Comparison of ENCODE assay signal across 33 cellular contexts in genomic region chr2:25541378-25541777, GRCh38.
"Had no signal": no experiment of that assay in that cellular context is flagged by ENCODE, and none has a peak within 500 bp of the region (broad histone marks: within the 10 kb centered on the region; RNA-seq: fewer than 3 reads in every experiment).

No MANE protein-coding gene starts in this region.

- H3K4me1 ChIP-seq: adrenal gland, body of pancreas, foreskin keratinocyte, gastrocnemius medialis, heart right ventricle had no signal

- ATAC-seq: activated CD4-positive, alpha-beta T cell treated with anti-CD3 and anti-CD28 coated beads for 36 hours; activated CD8-positive, alpha-beta T cell treated with anti-CD3 and anti-CD28 coated beads for 36 hours; activated naive CD8-positive, alpha-beta T cell treated with anti-CD3 and anti-CD28 coated beads, Interleukin-2, amount 50 U/mL, for 24 hours; body of pancreas; effector memory CD8-positive, alpha-beta T cell; foreskin keratinocyte; gastrocnemius medialis; heart right ventricle; T-cell had no signal

- H3K9me3 ChIP-seq: adrenal gland, body of pancreas, esophagus muscularis mucosa, gastrocnemius medialis, heart right ventricle had no signal

- H3K36me3 ChIP-seq: adrenal gland, esophagus muscularis mucosa, gastrocnemius medialis, heart right ventricle had no signal

- H3K27ac Mint-ChIP-seq: activated CD4-positive, alpha-beta T cell treated with anti-CD3 and anti-CD28 coated beads for 36 hours; activated CD8-positive, alpha-beta T cell treated with anti-CD3 and anti-CD28 coated beads for 36 hours; activated naive CD4-positive, alpha-beta T cell treated with anti-CD3 and anti-CD28 coated beads for 36 hours; activated naive CD4-positive, alpha-beta T cell treated with anti-CD3 and anti-CD28 coated beads, Interleukin-2, amount 50 U/mL, for 24 hours; activated naive CD8-positive, alpha-beta T cell treated with anti-CD3 and anti-CD28 coated beads for 36 hours; activated naive CD8-positive, alpha-beta T cell treated with anti-CD3 and anti-CD28 coated beads, Interleukin-2, amount 50 U/mL, for 24 hours; activated T-helper 1 cell treated with anti-CD3 and anti-CD28 coated beads, Interleukin-12 subunit alpha, Interleukin-12 subunit beta, Interleukin-2, Interleukin-4 antibody, amounts not matched to agents 30 ng/mL and 10 ng/mL and 1 ng/mL, durations not matched to agents 14 hours and 24 hours and 36 hours; activated T-helper 2 cell treated with anti-CD3 and anti-CD28 coated beads, Interferon-gamma antibody, Interleukin-2, Interleukin-4, amounts not matched to agents 10 μg/mL and 5 μg/mL and 100 μg/mL, durations not matched to agents 14 hours and 24 hours and 36 hours; effector memory CD8-positive, alpha-beta T cell; T-cell; T-helper 1 cell treated with Interleukin-12 subunit alpha and Interleukin-12 subunit beta and Interleukin-4 antibody, amounts not matched to agents 30 μg/mL and 1 μg/mL, for 36 hours had no signal

- H3K4me3 ChIP-seq: adrenal gland, body of pancreas, esophagus muscularis mucosa, gastrocnemius medialis, heart right ventricle had no signal

- H3K27ac ChIP-seq: adrenal gland, body of pancreas, esophagus muscularis mucosa, foreskin keratinocyte, gastrocnemius medialis, heart right ventricle had no signal

- H3K4me1 Mint-ChIP-seq: activated CD4-positive, alpha-beta T cell treated with anti-CD3 and anti-CD28 coated beads for 36 hours; activated naive CD4-positive, alpha-beta T cell treated with anti-CD3 and anti-CD28 coated beads, Interleukin-2, amount 50 U/mL, for 24 hours; activated naive CD8-positive, alpha-beta T cell treated with anti-CD3 and anti-CD28 coated beads for 36 hours; T-cell had no signal

- H3K27me3 ChIP-seq: adrenal gland, body of pancreas, esophagus muscularis mucosa, foreskin keratinocyte, gastrocnemius medialis, heart right ventricle had no signal

- DNase-seq: activated CD4-positive, alpha-beta T cell treated with anti-CD3 and anti-CD28 coated beads for 36 hours; activated CD4-positive, alpha-beta T cell treated with anti-CD3 and anti-CD28 coated beads, Interleukin-2, amount 50 U/mL, for 1 hour; activated CD4-positive, alpha-beta T cell treated with anti-CD3 and anti-CD28 coated beads, Interleukin-2, amount 50 U/mL, for 48 hours; activated CD4-positive, CD25-positive, alpha-beta regulatory T cell; activated CD4-positive, CD25-positive, alpha-beta regulatory T cell treated with anti-CD3 and anti-CD28 coated beads, Interleukin-2, amount 50 U/mL, for 72 hours; activated CD8-positive, alpha-beta memory T cell treated with anti-CD3 and anti-CD28 coated beads for 24 hours; activated CD8-positive, alpha-beta T cell treated with anti-CD3 and anti-CD28 coated beads for 36 hours; activated effector memory CD4-positive, alpha-beta T cell treated with anti-CD3 and anti-CD28 coated beads, Interleukin-2, amount 50 U/mL, for 16 hours; activated naive CD4-positive, alpha-beta T cell treated with anti-CD3 and anti-CD28 coated beads for 36 hours; activated naive CD8-positive, alpha-beta T cell treated with anti-CD3 and anti-CD28 coated beads for 36 hours; activated naive CD8-positive, alpha-beta T cell treated with anti-CD3 and anti-CD28 coated beads, Interleukin-2, amount 50 U/mL, for 24 hours; activated T-cell treated with anti-CD3 and anti-CD28 coated beads, Interleukin-2, amount 50 U/mL, for 48 hours; adrenal gland; amygdala; aorta; body of pancreas; caudate nucleus; cortex of kidney; dermis blood vessel endothelial cell; effector CD4-positive, alpha-beta T cell; effector memory CD8-positive, alpha-beta T cell; erythroblast; foreskin keratinocyte; gastrocnemius medialis; heart right ventricle; T-cell; T-helper 9 cell had no signal

- H3K4me3 Mint-ChIP-seq: activated CD4-positive, alpha-beta T cell treated with anti-CD3 and anti-CD28 coated beads for 36 hours; activated CD8-positive, alpha-beta T cell treated with anti-CD3 and anti-CD28 coated beads for 36 hours; activated naive CD4-positive, alpha-beta T cell treated with anti-CD3 and anti-CD28 coated beads for 36 hours; activated naive CD4-positive, alpha-beta T cell treated with anti-CD3 and anti-CD28 coated beads, Interleukin-2, amount 50 U/mL, for 24 hours; activated naive CD8-positive, alpha-beta T cell treated with anti-CD3 and anti-CD28 coated beads for 36 hours; activated naive CD8-positive, alpha-beta T cell treated with anti-CD3 and anti-CD28 coated beads, Interleukin-2, amount 50 U/mL, for 24 hours; activated T-helper 1 cell treated with anti-CD3 and anti-CD28 coated beads, Interleukin-12 subunit alpha, Interleukin-12 subunit beta, Interleukin-2, Interleukin-4 antibody, amounts not matched to agents 30 ng/mL and 10 ng/mL and 1 ng/mL, durations not matched to agents 14 hours and 24 hours and 36 hours; effector memory CD8-positive, alpha-beta T cell; T-cell; T-helper 1 cell treated with Interleukin-12 subunit alpha and Interleukin-12 subunit beta and Interleukin-4 antibody, amounts not matched to agents 30 μg/mL and 1 μg/mL, for 36 hours had no signal

- FAIRE-seq: colon had no signal

- H3K9me3 Mint-ChIP-seq: activated CD8-positive, alpha-beta T cell treated with anti-CD3 and anti-CD28 coated beads for 36 hours; activated naive CD4-positive, alpha-beta T cell treated with anti-CD3 and anti-CD28 coated beads for 36 hours; activated naive CD4-positive, alpha-beta T cell treated with anti-CD3 and anti-CD28 coated beads, Interleukin-2, amount 50 U/mL, for 24 hours; activated naive CD8-positive, alpha-beta T cell treated with anti-CD3 and anti-CD28 coated beads for 36 hours; activated naive CD8-positive, alpha-beta T cell treated with anti-CD3 and anti-CD28 coated beads, Interleukin-2, amount 50 U/mL, for 24 hours; activated T-helper 1 cell treated with anti-CD3 and anti-CD28 coated beads, Interleukin-12 subunit alpha, Interleukin-12 subunit beta, Interleukin-2, Interleukin-4 antibody, amounts not matched to agents 30 ng/mL and 10 ng/mL and 1 ng/mL, durations not matched to agents 14 hours and 24 hours and 36 hours; activated T-helper 2 cell treated with anti-CD3 and anti-CD28 coated beads, Interferon-gamma antibody, Interleukin-2, Interleukin-4, amounts not matched to agents 10 μg/mL and 5 μg/mL and 100 μg/mL, durations not matched to agents 14 hours and 24 hours and 36 hours; effector memory CD8-positive, alpha-beta T cell; T-cell; T-helper 1 cell treated with Interleukin-12 subunit alpha and Interleukin-12 subunit beta and Interleukin-4 antibody, amounts not matched to agents 30 μg/mL and 1 μg/mL, for 36 hours had no signal

- H3K36me3 Mint-ChIP-seq: activated naive CD4-positive, alpha-beta T cell treated with anti-CD3 and anti-CD28 coated beads, Interleukin-2, amount 50 U/mL, for 24 hours; activated naive CD8-positive, alpha-beta T cell treated with anti-CD3 and anti-CD28 coated beads for 36 hours had no signal

- H3K27me3 Mint-ChIP-seq: activated CD4-positive, alpha-beta T cell treated with anti-CD3 and anti-CD28 coated beads for 36 hours; activated CD8-positive, alpha-beta T cell treated with anti-CD3 and anti-CD28 coated beads for 36 hours; activated naive CD4-positive, alpha-beta T cell treated with anti-CD3 and anti-CD28 coated beads, Interleukin-2, amount 50 U/mL, for 24 hours; activated naive CD8-positive, alpha-beta T cell treated with anti-CD3 and anti-CD28 coated beads for 36 hours; activated naive CD8-positive, alpha-beta T cell treated with anti-CD3 and anti-CD28 coated beads, Interleukin-2, amount 50 U/mL, for 24 hours; effector memory CD8-positive, alpha-beta T cell; T-cell had no signal
